8 cellular contexts compared by ENCODE assay signal in genomic region chr17:76735006-76735405, GRCh38. TPM values are rescaled to one million over a fixed set of nuclear protein-coding genes. Genes with fewer than 3 reads are reported as not detected.
DNase-seq lines count a peak whose midpoint lies in the region; ATAC-seq and TF ChIP-seq lines count a peak whose summit lies in the region.

No MANE protein-coding gene starts in this region.

- H3K9me3 ChIP-seq in CD4-positive, CD25-positive, alpha-beta regulatory T cell (ENCODE audit: control insufficient read depth in 2 of 2, low read length in 2 of 2), result no peaks in the 10 kb centered on the region
- H3K9me3 ChIP-seq in HUES64 (ENCODE audit: insufficient read depth, low read depth, low read length) (no peaks in the 10 kb centered on the region), adipocyte (ENCODE audit: control insufficient read depth, low read length) (no peaks in the 10 kb centered on the region), liver (ENCODE audit: control insufficient read depth in 4 of 4, low read length in 3 of 4) (no peaks in the 10 kb centered on the region)

- 41% methylated on average over 4 of the region's 5 CpGs for WGBS in HUES64
- WGBS in liver, result 15% methylated on average over 5 of the region's 5 CpGs

- H3K4me1 Mint-ChIP-seq in CD4-positive, CD25-positive, alpha-beta regulatory T cell, result peaks cover 24 to 69% (median 57%) of the 10 kb centered on the region in 4 donors

- H3K27me3 Mint-ChIP-seq in CD4-positive, CD25-positive, alpha-beta regulatory T cell, result peaks cover 10% of the 10 kb centered on the region

- peak overlapping the region; percentile 90 for H3K4me3 ChIP-seq in CD4-positive, CD25-positive, alpha-beta regulatory T cell (ENCODE audit: low read depth, low read length)
- H3K4me3 ChIP-seq in HUES64 (ENCODE audit: low read length) (peak overlapping the region; percentile 97), adipocyte (ENCODE audit: low read length) (peak overlapping the region; percentile 99), liver (ENCODE audit: low read depth in 1 of 3, low read length in 3 of 3) (peak overlapping the region in 2 of 3 donors; percentile 96 to 99)

- TF ChIP-seq CTCF in liver (IDR thresholded peaks at IDR 0.05; ENCODE audit: low read depth, low read length, missing input control), result no peak

- H3K36me3 Mint-ChIP-seq in CD4-positive, CD25-positive, alpha-beta regulatory T cell, result peaks cover 40% of the 10 kb centered on the region

- peaks cover 48% of the 10 kb centered on the region for H3K36me3 ChIP-seq in CD4-positive, CD25-positive, alpha-beta regulatory T cell (ENCODE audit: control insufficient read depth, insufficient read depth, low read length)
- H3K36me3 ChIP-seq in HUES64 (ENCODE audit: insufficient read depth, low read length) (peaks cover 50% of the 10 kb centered on the region), adipocyte (ENCODE audit: control insufficient read depth, insufficient read depth, low read length, severe bottlenecking) (peaks cover 50% of the 10 kb centered on the region), liver (ENCODE audit: control insufficient read depth in 4 of 4, insufficient read depth in 3 of 4, low read depth in 1 of 4, low read length in 3 of 4) (peaks cover 7 to 38% (median 27%) of the 10 kb centered on the region in 4 donors)

- TF ChIP-seq RAD21 in liver (IDR thresholded peaks at IDR 0.05), result no peak

- peak overlapping the region; percentile 88 to 97 (median 96) for H3K4me3 Mint-ChIP-seq in CD4-positive, CD25-positive, alpha-beta regulatory T cell

- DNase-seq in CD4-positive, CD25-positive, alpha-beta regulatory T cell, result peak in 1 of 3 donors; percentile 70
- DNase-seq in adipocyte (ENCODE audit: low read depth) (peak; percentile 68), cerebellum (ENCODE audit: low spot score) (no peak), AG08396 (ENCODE audit: low spot score) (no peak), GM03348 (ENCODE audit: low spot score) (no peak)

- H3K27ac Mint-ChIP-seq in CD4-positive, CD25-positive, alpha-beta regulatory T cell, result peak overlapping the region; percentile 94 to 99 (median 99)

- peak overlapping the region; percentile 99 for H3K27ac ChIP-seq in CD4-positive, CD25-positive, alpha-beta regulatory T cell (ENCODE audit: insufficient read depth, low read length, poor library complexity, severe bottlenecking)
- H3K27ac ChIP-seq in HUES64 (ENCODE audit: low read depth, low read length) (peak overlapping the region; percentile 32; the same call in 1 of the 2 replicates), liver (ENCODE audit: low read depth in 1 of 2, low read length in 2 of 2) (peak overlapping the region; percentile 49 to 93)

- no peak for ATAC-seq in CD4-positive, CD25-positive, alpha-beta regulatory T cell (ENCODE audit: low read depth in 2 of 2)
- no peak for ATAC-seq in HG02642 (IDR thresholded peaks at IDR 0.05; ENCODE audit: poor library complexity, unreplicated experiment)

- peaks cover 75% of the 10 kb centered on the region for H3K4me1 ChIP-seq in CD4-positive, CD25-positive, alpha-beta regulatory T cell (ENCODE audit: control insufficient read depth, insufficient read depth, low read length, poor library complexity, severe bottlenecking)
- H3K4me1 ChIP-seq in HUES64 (ENCODE audit: insufficient read depth, low read length) (peaks cover 14% of the 10 kb centered on the region), adipocyte (ENCODE audit: control insufficient read depth, insufficient read depth, low read length) (peaks cover 45% of the 10 kb centered on the region), liver (ENCODE audit: control insufficient read depth in 4 of 4, insufficient read depth in 4 of 4, low read length in 3 of 4) (peaks cover 4 to 50% (median 44%) of the 10 kb centered on the region in 4 donors)

- H3K27me3 ChIP-seq in CD4-positive, CD25-positive, alpha-beta regulatory T cell (ENCODE audit: control insufficient read depth, insufficient read depth, low read length), result no peaks in the 10 kb centered on the region
- H3K27me3 ChIP-seq in HUES64 (ENCODE audit: insufficient read depth, low read length) (no peaks in the 10 kb centered on the region), adipocyte (replicated peaks; ENCODE audit: control insufficient read depth, insufficient read depth, low read length) (no peaks in the 10 kb centered on the region), liver (ENCODE audit: control insufficient read depth in 4 of 4, insufficient read depth in 4 of 4, low read length in 3 of 4) (no peaks in the 10 kb centered on the region)

- H3K9ac ChIP-seq in HUES64 (ENCODE audit: low read depth, low read length) (peak overlapping the region; percentile 100), adipocyte (ENCODE audit: low read length) (peak overlapping the region; percentile 99), liver (ENCODE audit: low read depth in 1 of 2, low read length in 2 of 2) (peak overlapping the region in 1 of 2 donors; percentile 99)

- peaks cover 0 to 3% (median 0%) of the 10 kb centered on the region in 7 donors for H3K9me3 Mint-ChIP-seq in CD4-positive, CD25-positive, alpha-beta regulatory T cell

TF ChIP-seq in liver, 16 proteins besides CTCF, POLR2A, EP300 and RAD21 (continues in another document):
- TF ChIP-seq ZBTB33 (IDR thresholded peaks at IDR 0.05), result no peak
- TF ChIP-seq, protein P1, sequence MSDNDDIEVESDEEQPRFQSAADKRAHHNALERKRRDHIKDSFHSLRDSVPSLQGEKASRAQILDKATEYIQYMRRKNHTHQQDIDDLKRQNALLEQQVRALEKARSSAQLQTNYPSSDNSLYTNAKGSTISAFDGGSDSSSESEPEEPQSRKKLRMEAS (IDR thresholded peaks at IDR 0.05), result no peak
- TF ChIP-seq, protein P2, sequence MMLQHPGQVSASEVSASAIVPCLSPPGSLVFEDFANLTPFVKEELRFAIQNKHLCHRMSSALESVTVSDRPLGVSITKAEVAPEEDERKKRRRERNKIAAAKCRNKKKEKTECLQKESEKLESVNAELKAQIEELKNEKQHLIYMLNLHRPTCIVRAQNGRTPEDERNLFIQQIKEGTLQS (IDR thresholded peaks at IDR 0.05), result no peak
- no peak for TF ChIP-seq YY1 (IDR thresholded peaks at IDR 0.05)

RNA-seq across cellular contexts. Expression of gene SRSF2, which starts 2.1 kb away (rescaled TPM):
- total RNA-seq in CD4-positive, CD25-positive, alpha-beta regulatory T cell, result 444 TPM
- polyA plus RNA-seq in CD4-positive, CD25-positive, alpha-beta regulatory T cell, result 100 to 1,000 TPM in 1 of 4 donors, 10 to 100 TPM in 3; 86.0 to 113 (median 93.7) TPM
- 413 TPM for polyA plus RNA-seq in HUES64 (2013, experiment 1 of 2)
- 341 TPM for polyA plus RNA-seq in HUES64 (2013, experiment 2 of 2)
- total RNA-seq in liver (100 to 1,000 TPM; 171 to 184 TPM), cerebellum (114 TPM)
- 100 to 1,000 TPM in 1 of 2 donors, 10 to 100 TPM in 1; 66.5 to 130 TPM for polyA plus RNA-seq in liver

RNA-seq across cellular contexts. Expression of gene MFSD11, which starts 2.9 kb away (rescaled TPM):
- total RNA-seq in CD4-positive, CD25-positive, alpha-beta regulatory T cell, result 45.6 TPM
- 10 to 100 TPM; 22.3 to 38.5 (median 26.1) TPM for polyA plus RNA-seq in CD4-positive, CD25-positive, alpha-beta regulatory T cell
- 14.2 TPM for polyA plus RNA-seq in HUES64 (2013, experiment 1 of 2)
- polyA plus RNA-seq in HUES64 (2013, experiment 2 of 2), result 13.1 TPM
- total RNA-seq in liver, result 10 to 100 TPM; 24.6 to 26.9 TPM
- 10 to 100 TPM in 1 of 2 donors, 1 to 10 TPM in 1; 8.6 to 10.3 TPM for polyA plus RNA-seq in liver
- total RNA-seq in cerebellum, result 63.4 TPM

RNA-seq across cellular contexts. Expression of gene METTL23, which starts 8.4 kb away (rescaled TPM):
- 44.1 TPM for total RNA-seq in CD4-positive, CD25-positive, alpha-beta regulatory T cell
- polyA plus RNA-seq in CD4-positive, CD25-positive, alpha-beta regulatory T cell, result 100 to 1,000 TPM; 130 to 175 (median 162) TPM
- 23.4 TPM for polyA plus RNA-seq in HUES64 (2013, experiment 1 of 2)
- 31.4 TPM for polyA plus RNA-seq in HUES64 (2013, experiment 2 of 2)
- 10 to 100 TPM; 15.6 to 17.4 TPM for total RNA-seq in liver
- polyA plus RNA-seq in liver, result 10 to 100 TPM; 26.8 to 37.2 TPM
- 11.1 TPM for total RNA-seq in cerebellum

RNA-seq across cellular contexts. Expression of gene JMJD6, which starts 8.6 kb away (rescaled TPM):
- total RNA-seq in CD4-positive, CD25-positive, alpha-beta regulatory T cell, result 124 TPM
- 10 to 100 TPM; 21.0 to 38.3 (median 33.6) TPM for polyA plus RNA-seq in CD4-positive, CD25-positive, alpha-beta regulatory T cell
- 11.5 TPM for polyA plus RNA-seq in HUES64 (2013, experiment 1 of 2)
- 10.5 TPM for polyA plus RNA-seq in HUES64 (2013, experiment 2 of 2)
- 10 to 100 TPM; 10.6 to 16.1 TPM for total RNA-seq in liver
- 10 to 100 TPM in 1 of 2 donors, 1 to 10 TPM in 1; 9.9 to 11.8 TPM for polyA plus RNA-seq in liver
- 20.1 TPM for total RNA-seq in cerebellum

RNA-seq across cellular contexts. Expression of gene MXRA7, which starts 24.2 kb away (rescaled TPM):
- total RNA-seq in CD4-positive, CD25-positive, alpha-beta regulatory T cell, result 5.0 TPM
- 1 to 10 TPM; 2.2 to 8.8 (median 5.4) TPM for polyA plus RNA-seq in CD4-positive, CD25-positive, alpha-beta regulatory T cell
- 15.6 TPM for polyA plus RNA-seq in HUES64 (2013, experiment 1 of 2)
- 19.8 TPM for polyA plus RNA-seq in HUES64 (2013, experiment 2 of 2)
- total RNA-seq in liver (10 to 100 TPM in 1 of 2 donors, 1 to 10 TPM in 1; 9.8 to 12.9 TPM), cerebellum (56.8 TPM)
- polyA plus RNA-seq in liver, result 10 to 100 TPM in 1 of 2 donors, 1 to 10 TPM in 1; 4.8 to 22.1 TPM

Comparison
In these comparisons a context has a peak if more than half of its experiments do, and no peak if none do; other contexts are left out.
1. H3K27ac ChIP-seq: peak in every context shown above with its lines; median percentile 99 in CD4-positive, CD25-positive, alpha-beta regulatory T cell; 71 in liver; 32 in HUES64.